1 cellular context compared by ENCODE assay signal in genomic region chr20:64052987-64053840, GRCh38.
TF ChIP-seq lines count a peak whose summit lies in the region.

No MANE protein-coding gene starts in this region.

TF ChIP-seq in HepG2, 621 proteins besides CTCF, POLR2A, EP300 and RAD21 (continued from another document and continues in another):
- TF ChIP-seq REST (IDR thresholded peaks at IDR 0.05; ENCODE audit: borderline replicate concordance in 1 of 2, low read depth in 1 of 2, low read length in 2 of 2), result no peak
- TF ChIP-seq THAP8 (CRISPR knock-in tag; IDR thresholded peaks at IDR 0.05; ENCODE audit: borderline replicate concordance), result 0 out of 2 replicates have a peak, but pooled peaks have one; percentile 5
- no peak for TF ChIP-seq FOXA1 (IDR thresholded peaks at IDR 0.05)
- no peak; the same call in 1 of the 2 replicates for TF ChIP-seq FOXA1 (CRISPR knock-in tag; IDR thresholded peaks at IDR 0.05)
- TF ChIP-seq NFRKB (IDR thresholded peaks at IDR 0.05), result no peak
- 0 out of 2 replicates have a peak, but pooled peaks have one; percentile 15 for TF ChIP-seq ZNF780A (CRISPR knock-in tag; IDR thresholded peaks at IDR 0.05)
- peak; percentile 91 for TF ChIP-seq KLF13 (CRISPR knock-in tag; IDR thresholded peaks at IDR 0.05)
- no peak for TF ChIP-seq ZFP62 (CRISPR knock-in tag; IDR thresholded peaks at IDR 0.05)
- TF ChIP-seq ZNF550 (CRISPR knock-in tag; IDR thresholded peaks at IDR 0.05; ENCODE audit: borderline replicate concordance), result peak; percentile 52; the same call in 1 of the 2 replicates
- 0 out of 2 replicates have a peak, but pooled peaks have one; percentile 63 for TF ChIP-seq DMAP1 (CRISPR knock-in tag; IDR thresholded peaks at IDR 0.05)
- TF ChIP-seq MAFK (conservative IDR thresholded peaks at IDR 0.05 in 1 of 2, IDR thresholded peaks at IDR 0.05 in 1 of 2; ENCODE audit: low read length in 2 of 2), result no peak
- TF ChIP-seq CREB1 (IDR thresholded peaks at IDR 0.05), result peak; percentile 59
- no peak for TF ChIP-seq CREB1 (CRISPR knock-in tag; IDR thresholded peaks at IDR 0.05)
- no peak for TF ChIP-seq ATM (IDR thresholded peaks at IDR 0.05; ENCODE audit: borderline replicate concordance)
- 0 out of 2 replicates have a peak, but pooled peaks have one; percentile 8 for TF ChIP-seq NFYB (CRISPR knock-in tag; IDR thresholded peaks at IDR 0.05)
- no peak for TF ChIP-seq CBX1 (IDR thresholded peaks at IDR 0.05; ENCODE audit: low read depth)
- TF ChIP-seq AFF4 (CRISPR knock-in tag; IDR thresholded peaks at IDR 0.05), result no peak
- TF ChIP-seq SMAD3 (CRISPR knock-in tag; IDR thresholded peaks at IDR 0.05), result no peak
- TF ChIP-seq ZNF549 (CRISPR knock-in tag; IDR thresholded peaks at IDR 0.05), result no peak
- no peak for TF ChIP-seq ZBTB46 (CRISPR knock-in tag; IDR thresholded peaks at IDR 0.05; ENCODE audit: borderline replicate concordance)
- no peak for TF ChIP-seq TRAFD1 (CRISPR knock-in tag; IDR thresholded peaks at IDR 0.05; ENCODE audit: borderline replicate concordance)
- TF ChIP-seq KLF16 (CRISPR knock-in tag; IDR thresholded peaks at IDR 0.05), result 0 out of 4 replicates have a peak, but pooled peaks of 1 of the 2 experiments have one; percentile 15
- 0 out of 2 replicates have a peak, but pooled peaks have one; percentile 47 for TF ChIP-seq ZNF639 (CRISPR knock-in tag; conservative IDR thresholded peaks at IDR 0.05)
- peak; percentile 93; the same call in 1 of the 2 replicates for TF ChIP-seq ZNF589 (CRISPR knock-in tag; conservative IDR thresholded peaks at IDR 0.05)
- TF ChIP-seq GLI4 (CRISPR knock-in tag; IDR thresholded peaks at IDR 0.05; ENCODE audit: borderline replicate concordance), result no peak
- TF ChIP-seq ZNF503 (CRISPR knock-in tag; IDR thresholded peaks at IDR 0.05), result no peak
- peak; percentile 66; the same call in 1 of the 2 replicates for TF ChIP-seq ZBTB37 (CRISPR knock-in tag; IDR thresholded peaks at IDR 0.05)
- peak; percentile 76; the same call in 1 of the 2 replicates for TF ChIP-seq RXRA (CRISPR knock-in tag; IDR thresholded peaks at IDR 0.05)
- TF ChIP-seq RARA (CRISPR knock-in tag; IDR thresholded peaks at IDR 0.05), result peak; percentile 53
- TF ChIP-seq ZNF839 (CRISPR knock-in tag; IDR thresholded peaks at IDR 0.05; ENCODE audit: borderline replicate concordance), result peak; percentile 98
- peak; percentile 96 for TF ChIP-seq LBX2 (CRISPR knock-in tag; IDR thresholded peaks at IDR 0.05; ENCODE audit: borderline replicate concordance)
- peak; percentile 80; the same call in 1 of the 2 replicates for TF ChIP-seq GZF1 (CRISPR knock-in tag; IDR thresholded peaks at IDR 0.05)
- no peak; the same call in 1 of the 2 replicates for TF ChIP-seq GPN1 (CRISPR knock-in tag; IDR thresholded peaks at IDR 0.05; ENCODE audit: borderline replicate concordance)
- TF ChIP-seq AGO2 (optimal IDR thresholded peaks at IDR 0.05; ENCODE audit: low read depth, low read length), result peak; percentile 25
- TF ChIP-seq ZNF850 (CRISPR knock-in tag; conservative IDR thresholded peaks at IDR 0.05), result no peak
- TF ChIP-seq ZNF564 (CRISPR knock-in tag; IDR thresholded peaks at IDR 0.05), result no peak
- TF ChIP-seq GATAD1 (CRISPR knock-in tag; IDR thresholded peaks at IDR 0.05), result peak; percentile 32; the same call in 1 of the 2 replicates
- 0 out of 2 replicates have a peak, but pooled peaks have one; percentile 17 for TF ChIP-seq ZNF777 (CRISPR knock-in tag; IDR thresholded peaks at IDR 0.05)
- no peak for TF ChIP-seq EZH2 (conservative IDR thresholded peaks at IDR 0.05; ENCODE audit: low read depth, low read length)
- TF ChIP-seq REL (CRISPR knock-in tag; conservative IDR thresholded peaks at IDR 0.05), result 0 out of 2 replicates have a peak, but pooled peaks have one; percentile 46
- no peak for TF ChIP-seq TGIF2 (CRISPR knock-in tag; IDR thresholded peaks at IDR 0.05)
- TF ChIP-seq TIGD3 (CRISPR knock-in tag; IDR thresholded peaks at IDR 0.05; ENCODE audit: borderline replicate concordance), result no peak
